In the genomic region with DNA sequence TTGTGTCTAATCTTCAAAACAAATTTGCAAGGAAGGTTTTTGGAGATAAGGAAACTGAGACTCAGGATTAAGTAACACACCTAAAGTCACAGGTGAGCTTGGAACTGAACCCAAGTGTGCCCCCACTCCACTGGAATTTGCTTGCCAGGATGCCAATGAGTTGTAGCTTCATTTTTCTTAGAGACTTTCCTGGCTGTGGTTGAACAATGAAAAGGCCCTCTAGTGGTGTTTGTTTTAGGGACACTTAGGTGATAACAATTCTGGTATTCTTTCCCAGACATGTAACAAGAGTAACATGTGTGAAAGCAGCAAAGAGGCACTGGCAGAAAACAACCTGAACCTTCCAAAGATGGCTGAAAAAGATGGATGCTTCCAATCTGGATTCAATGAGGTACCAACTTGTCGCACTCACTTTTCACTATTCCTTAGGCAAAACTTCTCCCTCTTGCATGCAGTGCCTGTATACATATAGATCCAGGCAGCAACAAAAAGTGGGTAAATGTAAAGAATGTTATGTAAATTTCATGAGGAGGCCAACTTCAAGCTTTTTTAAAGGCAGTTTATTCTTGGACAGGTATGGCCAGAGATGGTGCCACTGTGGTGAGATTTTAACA, we compare ENCODE assay signal across 8 cellular contexts. TPM values are rescaled to one million over a fixed set of nuclear protein-coding genes. Genes with fewer than 3 reads are reported as not detected.
DNase-seq lines count a peak whose midpoint lies in the region; ATAC-seq and TF ChIP-seq lines count a peak whose summit lies in the region.

No MANE protein-coding gene starts in this region.

- H3K9me3 ChIP-seq in gastrocnemius medialis, result no peaks in the 10 kb centered on the region

- in situ Hi-C loops in gastrocnemius medialis (cut with MboI; ENCODE audit: low sequenced_read_pairs in 4 of 4), result loop anchor here (5.0 to 25.0 kb wide), 4 partner anchors 164 to 334 kb away; no protein-coding TSS in a partner anchor

- no peak overlapping the region for H3K4me3 ChIP-seq in choroid plexus epithelial cell (ENCODE audit: low read depth, low read length)
- H3K4me3 ChIP-seq in gastrocnemius medialis, result no peak overlapping the region

- H3K27ac Mint-ChIP-seq in activated naive CD4-positive, alpha-beta T cell treated with anti-CD3 and anti-CD28 coated beads, Interleukin-2, amount 50 U/mL, for 24 hours, result no peak overlapping the region
- no peak overlapping the region for H3K27ac Mint-ChIP-seq in osteocyte (ENCODE audit: unreplicated experiment)

- ATAC-seq in GM18505 (IDR thresholded peaks at IDR 0.05; ENCODE audit: unreplicated experiment) (no peak), gastrocnemius medialis (no peak)

- no peaks in the 10 kb centered on the region for H3K36me3 Mint-ChIP-seq in activated naive CD4-positive, alpha-beta T cell treated with anti-CD3 and anti-CD28 coated beads, Interleukin-2, amount 50 U/mL, for 24 hours
- no peaks in the 10 kb centered on the region for H3K36me3 Mint-ChIP-seq in osteocyte (ENCODE audit: unreplicated experiment)

- no peaks in the 10 kb centered on the region for H3K9me3 Mint-ChIP-seq in activated naive CD4-positive, alpha-beta T cell treated with anti-CD3 and anti-CD28 coated beads, Interleukin-2, amount 50 U/mL, for 24 hours
- no peaks in the 10 kb centered on the region for H3K9me3 Mint-ChIP-seq in osteocyte (ENCODE audit: unreplicated experiment)

- no peaks in the 10 kb centered on the region for H3K36me3 ChIP-seq in gastrocnemius medialis

- DNase-seq in activated naive CD4-positive, alpha-beta T cell (lab: John Stamatoyannopoulos, UW), result no peak
- DNase-seq in NCI-H1694 treated with DMSO at 0.1 percent for 48 hours (lab: John Stamatoyannopoulos, UW) (peak; percentile 13), choroid plexus epithelial cell (ENCODE audit: low read depth) (peak; percentile 68), osteocyte (ENCODE audit: extremely low spot score, unreplicated experiment) (no peak), OCI-M2 (lab: John Stamatoyannopoulos, UW; ENCODE audit: unreplicated experiment) (no peak), gastrocnemius medialis (no peak)

- intact Hi-C loops in gastrocnemius medialis (cut with DNase I; ENCODE audit: low total_unique reads), result loop anchor here (5.0 kb wide), 1 partner anchor 94 kb away; the partner anchor contains the start of gene TOMM7

- peaks cover 19% of the 10 kb centered on the region for H3K4me1 Mint-ChIP-seq in activated naive CD4-positive, alpha-beta T cell treated with anti-CD3 and anti-CD28 coated beads, Interleukin-2, amount 50 U/mL, for 24 hours
- peaks cover 46% of the 10 kb centered on the region for H3K4me1 Mint-ChIP-seq in osteocyte (ENCODE audit: unreplicated experiment)

- TF ChIP-seq POLR2A in GM18505 (IDR thresholded peaks at IDR 0.05; ENCODE audit: borderline replicate concordance, extremely low read depth, insufficient read depth, insufficient read length), result no peak
- no peak for TF ChIP-seq POLR2A in gastrocnemius medialis (IDR thresholded peaks at IDR 0.05)

- H3K27ac ChIP-seq in gastrocnemius medialis, result peak overlapping the region in 2 of 4 donors; percentile 54 to 71

- H3K4me1 ChIP-seq in gastrocnemius medialis, result peaks cover 39 to 44% of the 10 kb centered on the region in 2 donors

- peak; percentile 55 for TF ChIP-seq CTCF in choroid plexus epithelial cell (conservative IDR thresholded peaks at IDR 0.05; ENCODE audit: low read depth, low read length)
- peak; percentile 57 for TF ChIP-seq CTCF in osteocyte (IDR thresholded peaks at IDR 0.05)
- peak in 2 of 5 experiments; percentile 21 to 44 for TF ChIP-seq CTCF in gastrocnemius medialis (IDR thresholded peaks at IDR 0.05 in 4 of 5, conservative IDR thresholded peaks at IDR 0.05 in 1 of 5)

- H3K4me3 Mint-ChIP-seq in activated naive CD4-positive, alpha-beta T cell treated with anti-CD3 and anti-CD28 coated beads, Interleukin-2, amount 50 U/mL, for 24 hours, result peak overlapping the region; percentile 36
- H3K4me3 Mint-ChIP-seq in osteocyte (ENCODE audit: unreplicated experiment), result no peak overlapping the region

- peaks cover 3% of the 10 kb centered on the region for H3K27me3 Mint-ChIP-seq in activated naive CD4-positive, alpha-beta T cell treated with anti-CD3 and anti-CD28 coated beads, Interleukin-2, amount 50 U/mL, for 24 hours
- no peaks in the 10 kb centered on the region for H3K27me3 Mint-ChIP-seq in osteocyte (ENCODE audit: unreplicated experiment)

- H3K27me3 ChIP-seq in gastrocnemius medialis, result no peaks in the 10 kb centered on the region

RNA-seq across cellular contexts. Expression of gene IL6, which starts 1.5 kb away (rescaled TPM):
- not detected in 2 replicates for total RNA-seq in osteocyte
- 1 to 10 TPM in 2 of 4 donors, not detected in 2; 2.4 to 3.1 TPM for total RNA-seq in gastrocnemius medialis

Comparison
In these comparisons a context has a peak if more than half of its experiments do, and no peak if none do; other contexts are left out.
1. DNase-seq: peak in NCI-H1694 treated with DMSO at 0.1 percent for 48 hours (single experiment) and choroid plexus epithelial cell (single experiment); none in activated naive CD4-positive, alpha-beta T cell (0 of 4), osteocyte (single experiment), OCI-M2 (single experiment) and gastrocnemius medialis (0 of 2).